13 cellular contexts compared by ENCODE assay signal in the genomic region with DNA sequence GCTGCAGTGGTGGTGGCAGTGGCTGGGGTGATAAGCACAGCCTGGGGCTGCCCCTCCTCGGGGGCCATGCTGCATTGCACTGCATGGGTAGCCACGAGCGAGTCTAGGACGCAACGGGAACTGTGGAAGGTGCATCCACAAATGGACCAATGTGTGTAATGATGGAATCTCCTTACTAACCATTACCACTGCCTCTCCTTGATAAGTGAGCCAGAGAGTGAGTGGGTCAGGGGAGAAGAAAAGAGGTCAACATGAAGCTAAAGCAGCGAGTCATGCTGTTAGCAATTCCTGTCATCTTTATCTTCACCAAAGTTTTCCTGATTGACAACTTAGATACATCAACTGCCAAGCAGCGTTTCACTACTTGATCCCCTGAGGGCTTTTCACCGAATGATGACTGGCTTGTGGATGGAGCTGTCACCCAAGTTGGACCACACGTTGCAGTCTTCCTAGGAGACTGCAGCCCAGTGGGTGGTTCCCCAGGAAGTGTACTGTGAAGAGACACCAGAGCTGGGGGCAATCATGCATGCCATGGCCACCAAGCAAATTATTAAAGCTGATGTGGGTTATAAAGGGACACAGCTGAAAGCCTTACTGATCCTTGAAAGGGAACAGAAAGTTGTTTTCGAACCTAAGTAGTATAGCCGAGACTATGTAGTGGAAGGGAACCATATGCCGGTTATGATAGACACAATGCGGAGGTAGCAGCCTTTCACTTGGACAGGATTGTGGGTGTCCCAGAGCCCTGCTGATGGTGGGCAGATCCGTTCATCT. TPM values are rescaled to one million over a fixed set of nuclear protein-coding genes. Genes with fewer than 3 reads are reported as not detected.
A peak's percentile ranks its signal among the peaks of the same experiment; 100 is the strongest.
DNase-seq lines count a peak whose midpoint lies in the region; ATAC-seq and TF ChIP-seq lines count a peak whose summit lies in the region.
"Had no signal": no experiment of that assay in that cellular context is flagged by ENCODE, and none has a peak within 500 bp of the region (broad histone marks: within the 10 kb centered on the region; RNA-seq: fewer than 3 reads in every experiment).

No MANE protein-coding gene starts in this region.

- H3K9me3 ChIP-seq in SU-DHL-6 (ENCODE audit: insufficient read depth, low read length) (no peaks in the 10 kb centered on the region), uterus (no peaks in the 10 kb centered on the region)
- H3K9me3 ChIP-seq: neutrophil had no signal

- H3K79me2 ChIP-seq in SU-DHL-6 (ENCODE audit: insufficient read depth, low read length) = peaks cover 14% of the 10 kb centered on the region; the same call in 1 of the 2 replicates

- H2AFZ ChIP-seq in SU-DHL-6 (ENCODE audit: low read depth, low read length, severe bottlenecking) = no peak overlapping the region

- H4K20me1 ChIP-seq in SU-DHL-6 (ENCODE audit: low read depth, low read length) = no peaks in the 10 kb centered on the region

- TF ChIP-seq POLR2A in uterus (IDR thresholded peaks at IDR 0.05) = no peak

- H3K36me3 ChIP-seq in SU-DHL-6 (ENCODE audit: low read length) (no peaks in the 10 kb centered on the region), uterus (no peaks in the 10 kb centered on the region)
- H3K36me3 ChIP-seq: neutrophil had no signal

- in situ Hi-C loops in GM13977 (cut with MboI; ENCODE audit: low pct_unique_long_range_greater_than_20kb, low sequenced_read_pairs, unreplicated experiment) = no loop called here

- H3K4me2 ChIP-seq in SU-DHL-6 (ENCODE audit: low read depth, low read length, poor library complexity, severe bottlenecking) = peak overlapping the region; percentile 67

- H3K4me3 ChIP-seq in SU-DHL-6 (ENCODE audit: insufficient read depth, low read length, poor library complexity, severe bottlenecking) (peak overlapping the region; percentile 31), uterus (no peak overlapping the region)

- H3K9ac ChIP-seq in SU-DHL-6 (ENCODE audit: low read length) = peak overlapping the region; percentile 57

- DNase-seq in GM13977 (ENCODE audit: low spot score) (peak; percentile 50), NCI-H82 (lab: John Stamatoyannopoulos, UW) (no peak), uterus (no peak), HT-29 (ENCODE audit: low spot score) (no peak), SIG-M5 treated with dmso at 0.1 percent for 504 hours (lab: John Stamatoyannopoulos, UW; ENCODE audit: unreplicated experiment) (no peak)
- DNase-seq: activated naive CD4-positive, alpha-beta T cell treated with Interleukin-2 at 50 U/mL for 16 hours; COR-L47; NCI-H526 treated with DMSO at 0.1 percent for 48 hours had no signal

- ATAC-seq in GM19467 (IDR thresholded peaks at IDR 0.05; ENCODE audit: unreplicated experiment) = peak; percentile 93
- peak; percentile 86 for ATAC-seq in HG03045 (IDR thresholded peaks at IDR 0.05; ENCODE audit: unreplicated experiment)

- TF ChIP-seq CTCF in GM13977 (IDR thresholded peaks at IDR 0.05; ENCODE audit: extremely low read depth, insufficient read depth, missing control alignments) (no peak), SU-DHL-6 (IDR thresholded peaks at IDR 0.05; ENCODE audit: insufficient read depth, low read length, poor library complexity, severe bottlenecking) (no peak), uterus (IDR thresholded peaks at IDR 0.05) (no peak)

- H3K9me2 ChIP-seq in SU-DHL-6 (replicated peaks; ENCODE audit: insufficient read depth, low read length) = no peaks in the 10 kb centered on the region

- H3K27me3 ChIP-seq in SU-DHL-6 (ENCODE audit: low read length) = no peaks in the 10 kb centered on the region
- H3K27me3 ChIP-seq in uterus = no peaks in the 10 kb centered on the region
- H3K27me3 ChIP-seq: neutrophil had no signal

- H3K27ac ChIP-seq in SU-DHL-6 (ENCODE audit: low read depth, low read length) (peak overlapping the region; percentile 98), uterus (no peak overlapping the region)
- H3K27ac ChIP-seq: neutrophil had no signal

- H3F3A ChIP-seq in SU-DHL-6 (ENCODE audit: insufficient read depth) = peaks cover 52% of the 10 kb centered on the region

- H3K4me1 ChIP-seq in uterus = no peaks in the 10 kb centered on the region

- intact Hi-C loops in uterus (cut with DNase I; ENCODE audit: low total_unique reads) = no loop called here

RNA-seq across cellular contexts. Expression of a gene that starts 20.6 kb away (rescaled TPM):
- total RNA-seq in uterus = not detected
- total RNA-seq in HT-29 (2014; rRNA removed; shearing (Covaris generic)) = not detected in 2 replicates
- total RNA-seq: dermis microvascular lymphatic vessel endothelial cell had no signal

RNA-seq across cellular contexts. Expression of a gene that starts 34.7 kb away (rescaled TPM):
- 100 to 1,000 TPM in 1 of 4 donors, 10 to 100 TPM in 3; 20.0 to 195 (median 65.2) TPM for total RNA-seq in uterus
- 17.1 and 22.2 TPM in 2 replicates for total RNA-seq in HT-29 (2014; rRNA removed; shearing (Covaris generic))
